1 cellular context compared by ENCODE assay signal in genomic region chr1:151510614-151510956, GRCh38.
TF ChIP-seq lines count a peak whose summit lies in the region.

No MANE protein-coding gene starts in this region.

TF ChIP-seq in GM12878, 131 proteins besides CTCF, POLR2A, EP300 and RAD21:
- TF ChIP-seq NBN (IDR thresholded peaks at IDR 0.05) (no peak), SIN3A (IDR thresholded peaks at IDR 0.05; ENCODE audit: low read depth, low read length) (no peak), SPI1 (IDR thresholded peaks at IDR 0.05; ENCODE audit: borderline replicate concordance, insufficient read depth, low read depth, low read length) (no peak), CBX5 (IDR thresholded peaks at IDR 0.05; ENCODE audit: low read depth) (no peak), HDGF (IDR thresholded peaks at IDR 0.05) (no peak), YY1 (IDR thresholded peaks at IDR 0.05; ENCODE audit: low read depth, low read length) (no peak), FOXM1 (IDR thresholded peaks at IDR 0.05; ENCODE audit: low read depth, low read length) (no peak), PAX5 (IDR thresholded peaks at IDR 0.05; ENCODE audit: borderline replicate concordance, low read depth, low read length) (no peak), E2F8 (IDR thresholded peaks at IDR 0.05; ENCODE audit: low read depth, partially characterized antibody) (no peak), BHLHE40 (IDR thresholded peaks at IDR 0.05; ENCODE audit: borderline replicate concordance in 1 of 2, low read depth in 2 of 2, low read length in 1 of 2) (no peak), PML (IDR thresholded peaks at IDR 0.05; ENCODE audit: low read length) (no peak)
- TF ChIP-seq, protein P1, sequence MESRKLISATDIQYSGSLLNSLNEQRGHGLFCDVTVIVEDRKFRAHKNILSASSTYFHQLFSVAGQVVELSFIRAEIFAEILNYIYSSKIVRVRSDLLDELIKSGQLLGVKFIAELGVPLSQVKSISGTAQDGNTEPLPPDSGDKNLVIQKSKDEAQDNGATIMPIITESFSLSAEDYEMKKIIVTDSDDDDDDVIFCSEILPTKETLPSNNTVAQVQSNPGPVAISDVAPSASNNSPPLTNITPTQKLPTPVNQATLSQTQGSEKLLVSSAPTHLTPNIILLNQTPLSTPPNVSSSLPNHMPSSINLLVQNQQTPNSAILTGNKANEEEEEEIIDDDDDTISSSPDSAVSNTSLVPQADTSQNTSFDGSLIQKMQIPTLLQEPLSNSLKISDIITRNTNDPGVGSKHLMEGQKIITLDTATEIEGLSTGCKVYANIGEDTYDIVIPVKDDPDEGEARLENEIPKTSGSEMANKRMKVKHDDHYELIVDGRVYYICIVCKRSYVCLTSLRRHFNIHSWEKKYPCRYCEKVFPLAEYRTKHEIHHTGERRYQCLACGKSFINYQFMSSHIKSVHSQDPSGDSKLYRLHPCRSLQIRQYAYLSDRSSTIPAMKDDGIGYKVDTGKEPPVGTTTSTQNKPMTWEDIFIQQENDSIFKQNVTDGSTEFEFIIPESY (IDR thresholded peaks at IDR 0.05): no peak
- TF ChIP-seq, protein P2, sequence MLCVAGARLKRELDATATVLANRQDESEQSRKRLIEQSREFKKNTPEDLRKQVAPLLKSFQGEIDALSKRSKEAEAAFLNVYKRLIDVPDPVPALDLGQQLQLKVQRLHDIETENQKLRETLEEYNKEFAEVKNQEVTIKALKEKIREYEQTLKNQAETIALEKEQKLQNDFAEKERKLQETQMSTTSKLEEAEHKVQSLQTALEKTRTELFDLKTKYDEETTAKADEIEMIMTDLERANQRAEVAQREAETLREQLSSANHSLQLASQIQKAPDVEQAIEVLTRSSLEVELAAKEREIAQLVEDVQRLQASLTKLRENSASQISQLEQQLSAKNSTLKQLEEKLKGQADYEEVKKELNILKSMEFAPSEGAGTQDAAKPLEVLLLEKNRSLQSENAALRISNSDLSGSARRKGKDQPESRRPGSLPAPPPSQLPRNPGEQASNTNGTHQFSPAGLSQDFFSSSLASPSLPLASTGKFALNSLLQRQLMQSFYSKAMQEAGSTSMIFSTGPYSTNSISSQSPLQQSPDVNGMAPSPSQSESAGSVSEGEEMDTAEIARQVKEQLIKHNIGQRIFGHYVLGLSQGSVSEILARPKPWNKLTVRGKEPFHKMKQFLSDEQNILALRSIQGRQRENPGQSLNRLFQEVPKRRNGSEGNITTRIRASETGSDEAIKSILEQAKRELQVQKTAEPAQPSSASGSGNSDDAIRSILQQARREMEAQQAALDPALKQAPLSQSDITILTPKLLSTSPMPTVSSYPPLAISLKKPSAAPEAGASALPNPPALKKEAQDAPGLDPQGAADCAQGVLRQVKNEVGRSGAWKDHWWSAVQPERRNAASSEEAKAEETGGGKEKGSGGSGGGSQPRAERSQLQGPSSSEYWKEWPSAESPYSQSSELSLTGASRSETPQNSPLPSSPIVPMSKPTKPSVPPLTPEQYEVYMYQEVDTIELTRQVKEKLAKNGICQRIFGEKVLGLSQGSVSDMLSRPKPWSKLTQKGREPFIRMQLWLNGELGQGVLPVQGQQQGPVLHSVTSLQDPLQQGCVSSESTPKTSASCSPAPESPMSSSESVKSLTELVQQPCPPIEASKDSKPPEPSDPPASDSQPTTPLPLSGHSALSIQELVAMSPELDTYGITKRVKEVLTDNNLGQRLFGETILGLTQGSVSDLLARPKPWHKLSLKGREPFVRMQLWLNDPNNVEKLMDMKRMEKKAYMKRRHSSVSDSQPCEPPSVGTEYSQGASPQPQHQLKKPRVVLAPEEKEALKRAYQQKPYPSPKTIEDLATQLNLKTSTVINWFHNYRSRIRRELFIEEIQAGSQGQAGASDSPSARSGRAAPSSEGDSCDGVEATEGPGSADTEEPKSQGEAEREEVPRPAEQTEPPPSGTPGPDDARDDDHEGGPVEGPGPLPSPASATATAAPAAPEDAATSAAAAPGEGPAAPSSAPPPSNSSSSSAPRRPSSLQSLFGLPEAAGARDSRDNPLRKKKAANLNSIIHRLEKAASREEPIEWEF (IDR thresholded peaks at IDR 0.05; ENCODE audit: insufficient replicate concordance, low read depth, low read length): no peak
